Comparison of ENCODE assay signal across 7 cellular contexts in genomic region chr5:151157426-151158286, GRCh38. TPM values are rescaled to one million over a fixed set of nuclear protein-coding genes. Genes with fewer than 3 reads are reported as not detected.
DNase-seq lines count a peak whose midpoint lies in the region; ATAC-seq, FAIRE-seq and TF ChIP-seq lines count a peak whose summit lies in the region.

TSS of gene ANXA6 (minus strand) at chr5:151157779. CDS start at chr5:151147901, 9,878 bp downstream.

- ATAC-seq in HG02642 (IDR thresholded peaks at IDR 0.05; ENCODE audit: poor library complexity, unreplicated experiment) (peak; percentile 56), WTC11 (peak; percentile 94)

- H3K4me3 Mint-ChIP-seq in WTC11 = peak within 1 kb of the TSS; percentile 74

- H3K4me3 ChIP-seq in keratinocyte (ENCODE audit: control insufficient read depth in 2 of 3, extremely low read depth in 1 of 3, insufficient read depth in 2 of 3, low read depth in 1 of 3, low read length in 3 of 3) = peak within 1 kb of the TSS; percentile 51 to 78 (median 73)

- no peaks in the 10 kb centered on the region for H4K20me1 ChIP-seq in keratinocyte (ENCODE audit: control insufficient read depth, extremely low read depth, insufficient read depth, low read length)

- H3K27me3 Mint-ChIP-seq in WTC11 (ENCODE audit: low read depth) = peaks cover 14% of the 10 kb centered on the region

- TF ChIP-seq CTCF in GM13976 (IDR thresholded peaks at IDR 0.05; ENCODE audit: borderline replicate concordance, control extremely low read depth, extremely low read depth, insufficient read depth, missing control alignments) (no peak), WTC11 (IDR thresholded peaks at IDR 0.05) (no peak), keratinocyte (optimal IDR thresholded peaks at IDR 0.05 in 1 of 3, IDR thresholded peaks at IDR 0.05 in 1 of 3, conservative IDR thresholded peaks at IDR 0.05 in 1 of 3; ENCODE audit: extremely low read depth in 1 of 3, insufficient read depth in 2 of 3, low read length in 3 of 3) (no peak)

- no peak within 1 kb of the TSS for H3K27ac ChIP-seq in keratinocyte (ENCODE audit: control insufficient read depth, insufficient read depth, low read length)

- FAIRE-seq in keratinocyte (lab: Jason Lieb, UNC) = no peak

- H3K4me1 ChIP-seq in keratinocyte (ENCODE audit: control insufficient read depth, extremely low read depth, insufficient read depth, low read length) = peaks cover 19% of the 10 kb centered on the region

- POLR2A ChIA-PET in WTC11 (lab: Charles Lee) = interaction anchor here (0.5 to 1.1 kb wide), 4 partner anchors 16 to 95 kb away, joined by 3 to 8 read pairs (median 6); partner anchors contain the start of gene GM2A

- H3K9me3 Mint-ChIP-seq in WTC11 = no peaks in the 10 kb centered on the region

- no peaks in the 10 kb centered on the region for H3K36me3 Mint-ChIP-seq in WTC11

- H3K79me2 ChIP-seq in keratinocyte (ENCODE audit: control insufficient read depth, insufficient read depth, low read length) = peaks cover 6% of the 10 kb centered on the region

- dilution Hi-C loops in keratinocyte (cut with MboI; ENCODE audit: extremely low pct_ligation_motif_present, low sequenced_read_pairs) = no loop called here

- in situ Hi-C loops in GM13976 (cut with MboI; ENCODE audit: low sequenced_read_pairs, unreplicated experiment) = loop anchor here (25.0 kb wide), 1 partner anchor 370 kb away; the partner anchor contains the start of gene SMIM3

- no peaks in the 10 kb centered on the region for H3K9me3 ChIP-seq in keratinocyte (ENCODE audit: control insufficient read depth, low read depth, low read length)

- H3K27ac Mint-ChIP-seq in WTC11 = peak within 1 kb of the TSS; percentile 46; the same call in 1 of the 2 replicates

- H3K27me3 ChIP-seq in keratinocyte (ENCODE audit: control insufficient read depth, extremely low read depth, insufficient read depth, low read length) = peaks cover 19% of the 10 kb centered on the region

- H3K4me1 Mint-ChIP-seq in WTC11 = peaks cover 24% of the 10 kb centered on the region

- H3K4me2 ChIP-seq in keratinocyte (ENCODE audit: control insufficient read depth, extremely low read depth, insufficient read depth, low read depth, low read length) = peak within 1 kb of the TSS; percentile 96

- DNase-seq in GM13976 (ENCODE audit: low spot score) = peak; percentile 86
- DNase-seq in NCI-H2029 (lab: John Stamatoyannopoulos, UW) = peak; percentile 50
- DNase-seq in WTC11 (ENCODE audit: low spot score) = peak; percentile 76
- DNase-seq in cerebellar nuclear complex (lab: John Stamatoyannopoulos, UW) = peak; percentile 8 to 46
- DNase-seq in keratinocyte (ENCODE audit: low read depth, low spot score) = no peak
- DNase-seq in stimulated activated CD4-positive, alpha-beta T cell treated with anti-CD3 and anti-CD28 coated beads, Interleukin-12 subunit alpha, Interleukin-12 subunit beta, amount 100 ng/mL, for 24 hours (ENCODE audit: low read depth in 2 of 2) = peak; percentile 43 to 62

- H3K9me1 ChIP-seq in keratinocyte (ENCODE audit: control insufficient read depth, extremely low read depth, insufficient read depth, low read length) = no peaks in the 10 kb centered on the region

- peak within 1 kb of the TSS; percentile 50 for H3K9ac ChIP-seq in keratinocyte (ENCODE audit: control insufficient read depth, extremely low read depth, insufficient read depth, low read length)

- CTCF ChIA-PET in WTC11 (lab: Charles Lee) = interaction anchor here (0.6 to 2.5 kb wide), 12 partner anchors 16 to 156 kb away, joined by 3 to 21 read pairs (median 4); partner anchors contain the start of gene GM2A

- peak within 1 kb of the TSS; percentile 88 for H2AFZ ChIP-seq in keratinocyte (ENCODE audit: control insufficient read depth, low read length)

- no peaks in the 10 kb centered on the region for H3K36me3 ChIP-seq in keratinocyte (ENCODE audit: control insufficient read depth in 2 of 2, extremely low read depth in 1 of 2, insufficient read depth in 2 of 2, low read length in 2 of 2)

TF ChIP-seq in WTC11, 78 proteins besides CTCF, POLR2A, EP300 and RAD21 (continues in another document):
- TF ChIP-seq ETV6 (CRISPR knock-in tag; IDR thresholded peaks at IDR 0.05) (peak; percentile 92), SP1 (CRISPR knock-in tag; conservative IDR thresholded peaks at IDR 0.05) (peak; percentile 73), FOXP1 (CRISPR knock-in tag; IDR thresholded peaks at IDR 0.05; ENCODE audit: borderline replicate concordance) (peak; percentile 68; the same call in 1 of the 2 replicates), ZBTB21 (CRISPR knock-in tag; IDR thresholded peaks at IDR 0.05; ENCODE audit: borderline replicate concordance) (no peak), JUN (CRISPR knock-in tag; IDR thresholded peaks at IDR 0.05) (no peak), SMAD3 (CRISPR knock-in tag; IDR thresholded peaks at IDR 0.05; ENCODE audit: borderline replicate concordance) (peak; percentile 81; the same call in 1 of the 2 replicates), NR2C2 (CRISPR knock-in tag; IDR thresholded peaks at IDR 0.05) (no peak), ZNF121 (CRISPR knock-in tag; IDR thresholded peaks at IDR 0.05) (no peak), ESRRA (CRISPR knock-in tag; IDR thresholded peaks at IDR 0.05; ENCODE audit: borderline replicate concordance) (no peak), ZSCAN18 (CRISPR knock-in tag; IDR thresholded peaks at IDR 0.05) (no peak), ZNF396 (CRISPR knock-in tag; IDR thresholded peaks at IDR 0.05; ENCODE audit: borderline replicate concordance) (no peak)
- TF ChIP-seq, protein P1, sequence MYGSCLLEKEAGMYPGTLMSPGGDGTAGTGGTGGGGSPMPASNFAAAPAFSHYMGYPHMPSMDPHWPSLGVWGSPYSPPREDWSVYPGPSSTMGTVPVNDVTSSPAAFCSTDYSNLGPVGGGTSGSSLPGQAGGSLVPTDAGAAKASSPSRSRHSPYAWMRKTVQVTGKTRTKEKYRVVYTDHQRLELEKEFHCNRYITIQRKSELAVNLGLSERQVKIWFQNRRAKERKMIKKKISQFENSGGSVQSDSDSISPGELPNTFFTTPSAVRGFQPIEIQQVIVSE (CRISPR knock-in tag; IDR thresholded peaks at IDR 0.05; ENCODE audit: borderline replicate concordance) = no peak
- TF ChIP-seq, protein P2, sequence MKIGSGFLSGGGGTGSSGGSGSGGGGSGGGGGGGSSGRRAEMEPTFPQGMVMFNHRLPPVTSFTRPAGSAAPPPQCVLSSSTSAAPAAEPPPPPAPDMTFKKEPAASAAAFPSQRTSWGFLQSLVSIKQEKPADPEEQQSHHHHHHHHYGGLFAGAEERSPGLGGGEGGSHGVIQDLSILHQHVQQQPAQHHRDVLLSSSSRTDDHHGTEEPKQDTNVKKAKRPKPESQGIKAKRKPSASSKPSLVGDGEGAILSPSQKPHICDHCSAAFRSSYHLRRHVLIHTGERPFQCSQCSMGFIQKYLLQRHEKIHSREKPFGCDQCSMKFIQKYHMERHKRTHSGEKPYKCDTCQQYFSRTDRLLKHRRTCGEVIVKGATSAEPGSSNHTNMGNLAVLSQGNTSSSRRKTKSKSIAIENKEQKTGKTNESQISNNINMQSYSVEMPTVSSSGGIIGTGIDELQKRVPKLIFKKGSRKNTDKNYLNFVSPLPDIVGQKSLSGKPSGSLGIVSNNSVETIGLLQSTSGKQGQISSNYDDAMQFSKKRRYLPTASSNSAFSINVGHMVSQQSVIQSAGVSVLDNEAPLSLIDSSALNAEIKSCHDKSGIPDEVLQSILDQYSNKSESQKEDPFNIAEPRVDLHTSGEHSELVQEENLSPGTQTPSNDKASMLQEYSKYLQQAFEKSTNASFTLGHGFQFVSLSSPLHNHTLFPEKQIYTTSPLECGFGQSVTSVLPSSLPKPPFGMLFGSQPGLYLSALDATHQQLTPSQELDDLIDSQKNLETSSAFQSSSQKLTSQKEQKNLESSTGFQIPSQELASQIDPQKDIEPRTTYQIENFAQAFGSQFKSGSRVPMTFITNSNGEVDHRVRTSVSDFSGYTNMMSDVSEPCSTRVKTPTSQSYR (CRISPR knock-in tag; IDR thresholded peaks at IDR 0.05) = peak; percentile 60; the same call in 1 of the 2 replicates

RNA-seq across cellular contexts. Expression of gene ANXA6, which starts in this region (rescaled TPM):
- 92.8 to 95.4 TPM (median 92.9 TPM) in 3 replicates for total RNA-seq in WTC11 (2021)
- 37.0 to 58.2 TPM (median 43.8 TPM) in 3 replicates for polyA plus RNA-seq in keratinocyte
- polyA plus RNA-seq in keratinocyte (2011; ENCODE audit: low read depth) = 1.7 TPM
- 21.0 and 25.0 TPM in 2 replicates for polyA plus RNA-seq in keratinocyte (2011; cell fraction: cytosol; rRNA removed)
- polyA plus RNA-seq in keratinocyte (2011; cell fraction: nucleus; rRNA removed) = 19.0 and 21.7 TPM in 2 replicates
- polyA plus RNA-seq in keratinocyte (2012; ENCODE audit: low replicate concordance) = 0.92 and 59.9 TPM in 2 replicates
- polyA minus RNA-seq in keratinocyte = 42.3 to 61.6 TPM (median 44.7 TPM) in 3 replicates
- polyA minus RNA-seq in keratinocyte (2011; cell fraction: cytosol; rRNA and poly(A)+ RNA removed) = 31.8 TPM
- 10.0 and 16.7 TPM in 2 replicates for polyA minus RNA-seq in keratinocyte (2011; cell fraction: nucleus; rRNA and poly(A)+ RNA removed)
